Comparison of ENCODE assay signal across 14 cellular contexts in the genomic region with DNA sequence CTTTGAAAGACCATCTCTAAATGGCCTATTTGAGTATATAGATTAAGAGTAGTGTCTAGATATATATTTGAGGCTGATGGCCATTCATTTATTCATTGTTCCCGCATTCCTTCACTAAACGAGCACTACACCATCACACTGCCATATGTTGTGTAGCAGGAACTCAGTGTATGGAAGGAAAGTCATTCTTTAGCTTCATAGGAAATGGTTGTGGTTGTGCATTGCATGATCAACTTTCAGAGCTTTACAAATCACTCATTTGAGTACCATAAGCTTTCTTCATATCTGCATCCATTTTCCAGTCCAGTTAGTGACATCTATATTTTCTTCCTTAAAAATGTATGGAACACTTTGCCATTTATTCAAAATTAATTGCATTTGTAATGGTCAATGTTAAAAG.
"Had no signal": no experiment of that assay in that cellular context is flagged by ENCODE, and none has a peak within 500 bp of the region (broad histone marks: within the 10 kb centered on the region; RNA-seq: fewer than 3 reads in every experiment).

No MANE protein-coding gene starts in this region.

- H3K9me3 Mint-ChIP-seq: activated naive CD4-positive, alpha-beta T cell treated with anti-CD3 and anti-CD28 coated beads for 36 hours; central memory CD8-positive, alpha-beta T cell; endodermal cell; naive thymus-derived CD8-positive, alpha-beta T cell; T-helper 1 cell treated with Interleukin-12 subunit alpha and Interleukin-12 subunit beta and Interleukin-4 antibody, amounts not matched to agents 30 μg/mL and 1 μg/mL, for 36 hours had no signal

- H3K4me3 Mint-ChIP-seq: activated naive CD4-positive, alpha-beta T cell treated with anti-CD3 and anti-CD28 coated beads for 36 hours; central memory CD8-positive, alpha-beta T cell; endodermal cell; T-helper 1 cell treated with Interleukin-12 subunit alpha and Interleukin-12 subunit beta and Interleukin-4 antibody, amounts not matched to agents 30 μg/mL and 1 μg/mL, for 36 hours had no signal

- H3K27ac Mint-ChIP-seq: activated naive CD4-positive, alpha-beta T cell treated with anti-CD3 and anti-CD28 coated beads for 36 hours; T-helper 1 cell treated with Interleukin-12 subunit alpha and Interleukin-12 subunit beta and Interleukin-4 antibody, amounts not matched to agents 30 μg/mL and 1 μg/mL, for 36 hours had no signal

- H3K4me3 ChIP-seq: ascending aorta, colonic mucosa, spleen, transverse colon, vagina had no signal

- ATAC-seq: activated CD4-positive, CD25-positive, alpha-beta regulatory T cell treated with anti-CD3 and anti-CD28 coated beads, Interleukin-2, amount 50 U/mL, for 24 hours; naive thymus-derived CD8-positive, alpha-beta T cell had no signal

- H3K27me3 Mint-ChIP-seq: central memory CD8-positive, alpha-beta T cell; naive thymus-derived CD8-positive, alpha-beta T cell had no signal

- DNase-seq: activated naive CD4-positive, alpha-beta T cell treated with anti-CD3 and anti-CD28 coated beads for 36 hours; colonic mucosa; foreskin fibroblast; naive thymus-derived CD8-positive, alpha-beta T cell; spleen; stimulated activated CD4-positive, alpha-beta T cell treated with anti-CD3 and anti-CD28 coated beads, Interleukin-4, amount 100 ng/mL, for 4 hours; stimulated activated naive CD4-positive, alpha-beta T cell treated with Interleukin-2 at 50 U/mL for 16 hours; transverse colon had no signal
